ENCODE assay signal across 8 cellular contexts in the genomic region with DNA sequence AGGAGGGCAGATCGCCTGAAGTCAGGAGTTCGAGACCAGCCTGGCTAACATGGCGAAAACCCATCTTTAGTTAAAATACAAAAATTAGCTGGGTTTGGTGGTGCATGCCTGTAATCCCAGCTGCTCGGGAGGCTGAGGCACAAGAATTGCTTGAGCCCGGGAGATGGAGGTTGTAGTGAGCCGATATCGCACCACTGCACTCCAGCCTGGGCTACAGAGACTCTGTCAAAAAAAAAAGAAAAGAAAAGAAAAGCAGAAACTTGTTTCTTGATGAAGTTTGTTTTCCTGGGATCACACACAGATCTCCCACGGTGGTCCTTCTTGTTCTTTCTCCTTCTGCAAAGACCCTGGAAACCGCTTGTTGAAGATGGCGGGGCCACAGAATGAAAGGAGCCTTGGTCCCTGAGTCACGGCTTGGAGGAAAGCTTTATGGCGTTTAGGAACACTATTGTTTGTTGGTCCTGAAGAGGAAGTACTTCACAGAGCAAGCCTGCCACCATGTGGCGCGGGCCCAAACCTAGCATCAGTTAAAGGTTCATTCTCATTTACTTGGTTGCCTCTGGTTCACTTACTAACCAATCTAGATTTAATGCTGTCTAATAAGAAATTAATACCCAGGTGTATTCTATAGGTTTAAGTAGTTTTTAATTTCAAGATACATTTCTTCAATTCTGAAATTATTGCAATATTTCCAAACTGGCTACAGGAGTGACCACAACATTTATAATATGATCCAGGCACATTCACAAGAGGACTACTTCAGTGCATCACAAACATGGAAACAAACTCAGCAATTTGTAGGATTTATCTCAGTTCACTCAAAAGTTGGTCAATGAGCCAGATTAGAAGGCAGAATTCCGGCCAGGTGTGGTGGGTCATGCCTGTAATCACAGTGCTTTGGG. TPM values are rescaled to one million over a fixed set of nuclear protein-coding genes. Genes with fewer than 3 reads are reported as not detected.
DNase-seq lines count a peak whose midpoint lies in the region; ATAC-seq and TF ChIP-seq lines count a peak whose summit lies in the region.

No MANE protein-coding gene starts in this region.

- no peaks in the 10 kb centered on the region for H3K79me2 ChIP-seq in OCI-LY7 (ENCODE audit: insufficient read depth, low read depth, low read length)

- peaks cover 57% of the 10 kb centered on the region for H3K4me1 ChIP-seq in OCI-LY7 (ENCODE audit: insufficient read depth, low read length, poor library complexity, severe bottlenecking)
- H3K4me1 ChIP-seq in muscle layer of duodenum (ENCODE audit: control insufficient read depth in 1 of 2, insufficient read depth in 2 of 2, low read length in 2 of 2): no peaks in the 10 kb centered on the region

- H3K9me2 ChIP-seq in OCI-LY7 (ENCODE audit: insufficient read depth, low read length): no peaks in the 10 kb centered on the region

- H3K4me3 ChIP-seq in OCI-LY7 (ENCODE audit: low read depth, low read length, poor library complexity, severe bottlenecking) (peak overlapping the region; percentile 53), epithelial cell of esophagus (ENCODE audit: low read length) (peak overlapping the region; percentile 19), muscle layer of duodenum (ENCODE audit: low read depth in 1 of 2, low read length in 2 of 2) (peak overlapping the region; percentile 30 to 73)

- H3K4me2 ChIP-seq in OCI-LY7 (ENCODE audit: low read length): peak overlapping the region; percentile 59

- intact Hi-C loops in OCI-LY7 (cut with micrococcal nuclease; ENCODE audit: unreplicated experiment): loop anchor here (1.0 to 10.0 kb wide), 9 partner anchors 67 to 632 kb away; a partner anchor contains a TSS

- peak overlapping the region; percentile 94 for H2AFZ ChIP-seq in OCI-LY7 (ENCODE audit: low read length)

- no TSS peak for BruUV-seq in OCI-LY7 (replicated peaks; lab: Mats Ljungman, UMichigan)

- POLR2A ChIA-PET in OCI-LY7 (lab: Charles Lee): interaction anchor here (0.6 to 2.6 kb wide), 13 partner anchors 10 to 312 kb away, joined by 3 to 29 read pairs (median 4); a partner anchor contains a TSS

- peak; percentile 75 for DNase-seq in DMS114 treated with DMSO at 0.1 percent for 48 hours (lab: John Stamatoyannopoulos, UW; ENCODE audit: unreplicated experiment)
- DNase-seq in KBM-7: peak; percentile 89
- peak; percentile 93 for DNase-seq in OCI-LY7 (ENCODE audit: low spot score)
- peak; percentile 73 for DNase-seq in activated T-cell treated with anti-CD3 and anti-CD28 coated beads for 1 hour (ENCODE audit: low read depth)
- DNase-seq in epithelial cell of esophagus (ENCODE audit: low read depth): peak; percentile 89
- DNase-seq in stimulated activated CD8-positive, alpha-beta memory T cell treated with anti-CD3 and anti-CD28 coated beads, Interleukin-4, amount 100 ng/mL, for 4 hours (ENCODE audit: low read depth in 2 of 2, low spot score in 1 of 2): peak; percentile 59 to 61

- in situ Hi-C loops in KBM-7 (cut with MboI; ENCODE audit: low pct_unique_long_range_greater_than_20kb, low sequenced_read_pairs): loop anchor here (25.0 kb wide), 1 partner anchor 295 kb away; no protein-coding TSS in a partner anchor

- H3K27me3 ChIP-seq in muscle layer of duodenum (ENCODE audit: low read depth, low read length): no peaks in the 10 kb centered on the region

- no peaks in the 10 kb centered on the region for H4K20me1 ChIP-seq in OCI-LY7 (ENCODE audit: insufficient read depth, low read length)

- no peaks in the 10 kb centered on the region for H3K9me3 ChIP-seq in OCI-LY7 (ENCODE audit: low read length)
- H3K9me3 ChIP-seq in muscle layer of duodenum (ENCODE audit: control insufficient read depth in 1 of 2, low read length in 2 of 2): no peaks in the 10 kb centered on the region

- ATAC-seq in GM21619 (IDR thresholded peaks at IDR 0.05; ENCODE audit: unreplicated experiment): peak; percentile 98

- H3K36me3 ChIP-seq in OCI-LY7 (ENCODE audit: insufficient read depth, low read length) (no peaks in the 10 kb centered on the region), muscle layer of duodenum (ENCODE audit: control insufficient read depth in 1 of 2, insufficient read depth in 2 of 2, low read length in 2 of 2) (no peaks in the 10 kb centered on the region)

- H3K27ac ChIP-seq in OCI-LY7 (ENCODE audit: low read depth, low read length, poor library complexity, severe bottlenecking) (peak overlapping the region; percentile 71), muscle layer of duodenum (ENCODE audit: low read length) (no peak overlapping the region)

- TF ChIP-seq CTCF in OCI-LY7 (conservative IDR thresholded peaks at IDR 0.05; ENCODE audit: low read length): peak; percentile 98
- TF ChIP-seq CTCF in epithelial cell of esophagus (IDR thresholded peaks at IDR 0.05; ENCODE audit: insufficient read depth, low read depth, low read length, missing control alignments): peak; percentile 82

- CTCF ChIA-PET in OCI-LY7 (lab: Charles Lee; ENCODE audit: unreplicated experiment): interaction anchor here (0.6 to 1.3 kb wide), 3 partner anchors 17 to 309 kb away, joined by 3 to 5 read pairs (median 3); a partner anchor contains a TSS

RNA-seq across cellular contexts. Expression of a gene that starts 21.3 kb away (rescaled TPM):
- total RNA-seq in OCI-LY7 (2014; rRNA removed; shearing (Covaris generic)): 5.9 and 8.3 TPM in 2 replicates
- 20.5 and 22.6 TPM in 2 replicates for total RNA-seq in OCI-LY7 (2022)

RNA-seq across cellular contexts. Expression of a gene that starts 21.6 kb away (rescaled TPM):
- 13.4 and 15.1 TPM in 2 replicates for total RNA-seq in OCI-LY7 (2014; rRNA removed; shearing (Covaris generic))
- total RNA-seq in OCI-LY7 (2022): 30.6 and 31.1 TPM in 2 replicates
